Comparison of ENCODE assay signal across 32 cellular contexts in genomic region chr7:93212881-93213280, GRCh38. TPM values are rescaled to one million over a fixed set of nuclear protein-coding genes. Genes with fewer than 3 reads are reported as not detected.
DNase-seq lines count a peak whose midpoint lies in the region; ATAC-seq and TF ChIP-seq lines count a peak whose summit lies in the region.
"Had no signal": no experiment of that assay in that cellular context is flagged by ENCODE, and none has a peak within 500 bp of the region (broad histone marks: within the 10 kb centered on the region; RNA-seq: fewer than 3 reads in every experiment).

No MANE protein-coding gene starts in this region.

- no peak overlapping the region for H3K4me3 ChIP-seq in mucosa of descending colon
- H3K4me3 ChIP-seq in CD8-positive, alpha-beta T cell (ENCODE audit: low read depth, low read length): no peak overlapping the region
- H3K4me3 ChIP-seq: ascending aorta, coronary artery, GM23338, heart right ventricle, smooth muscle cell, thyroid gland had no signal

- no peaks in the 10 kb centered on the region for H3K9me3 Mint-ChIP-seq in CD8-positive, alpha-beta T cell
- H3K9me3 Mint-ChIP-seq in activated T-cell treated with anti-CD3 and anti-CD28 coated beads, Interleukin-2, amount 50 U/mL, for 72 hours: no peaks in the 10 kb centered on the region
- H3K9me3 Mint-ChIP-seq: activated CD8-positive, alpha-beta T cell treated with anti-CD3 and anti-CD28 coated beads for 36 hours; activated naive CD8-positive, alpha-beta T cell treated with anti-CD3 and anti-CD28 coated beads for 36 hours; CD14-positive monocyte; effector memory CD8-positive, alpha-beta T cell; GM23338; nephron; stimulated activated naive CD8-positive, alpha-beta T cell treated with anti-CD3 and anti-CD28 coated beads, Interleukin-15, amount 100 ng/mL, for 72 hours had no signal

- no peaks in the 10 kb centered on the region for H3K27me3 ChIP-seq in CD8-positive, alpha-beta T cell (ENCODE audit: insufficient read depth, low read length)
- H3K27me3 ChIP-seq: ascending aorta, thyroid gland had no signal

- TF ChIP-seq CTCF in mucosa of descending colon (IDR thresholded peaks at IDR 0.05): no peak
- no peak for TF ChIP-seq CTCF in CD8-positive, alpha-beta T cell (IDR thresholded peaks at IDR 0.05)

- peak; percentile 10 for DNase-seq in DMS53 (lab: John Stamatoyannopoulos, UW)
- DNase-seq in DMS53 treated with DMSO at 0.1 percent for 48 hours (lab: John Stamatoyannopoulos, UW; ENCODE audit: unreplicated experiment): no peak
- peak; percentile 87 for DNase-seq in NCI-H2171 (lab: John Stamatoyannopoulos, UW)
- peak; percentile 79 for DNase-seq in NCI-H82 (lab: John Stamatoyannopoulos, UW)
- peak in 1 of 3 donors; percentile 33 for DNase-seq in mucosa of descending colon
- DNase-seq in CD8-positive, alpha-beta T cell: no peak
- DNase-seq in NCI-H526 (lab: John Stamatoyannopoulos, UW): no peak
- no peak for DNase-seq in activated T-cell treated with anti-CD3 and anti-CD28 coated beads, Interleukin-2, amount 50 U/mL, for 72 hours
- DNase-seq: activated CD4-positive, alpha-beta T cell treated with anti-CD3 and anti-CD28 coated beads for 1 hour; activated CD8-positive, alpha-beta T cell treated with anti-CD3 and anti-CD28 coated beads for 36 hours; activated naive CD8-positive, alpha-beta T cell treated with anti-CD3 and anti-CD28 coated beads for 36 hours; effector memory CD8-positive, alpha-beta T cell; foreskin fibroblast; heart right ventricle; RPMI8226; stimulated activated CD4-positive, alpha-beta T cell treated with anti-CD3 and anti-CD28 coated beads, Interleukin-1b, Interleukin-23, amount 100 ng/mL, for 48 hours; stimulated activated CD8-positive, alpha-beta memory T cell treated with anti-CD3 and anti-CD28 coated beads, Interleukin-4, amount 100 ng/mL, for 48 hours; stimulated activated naive CD8-positive, alpha-beta T cell treated with anti-CD3 and anti-CD28 coated beads, Interleukin-15, amount 100 ng/mL, for 72 hours; thyroid gland had no signal

- H3K36me3 ChIP-seq in mucosa of descending colon (ENCODE audit: low read depth): no peaks in the 10 kb centered on the region
- H3K36me3 ChIP-seq in CD8-positive, alpha-beta T cell (ENCODE audit: insufficient read depth, low read length): no peaks in the 10 kb centered on the region
- H3K36me3 ChIP-seq: ascending aorta, heart right ventricle, thyroid gland had no signal

- no peak overlapping the region for H3K4me3 Mint-ChIP-seq in CD8-positive, alpha-beta T cell
- H3K4me3 Mint-ChIP-seq in activated T-cell treated with anti-CD3 and anti-CD28 coated beads, Interleukin-2, amount 50 U/mL, for 72 hours: no peak overlapping the region
- H3K4me3 Mint-ChIP-seq: activated CD8-positive, alpha-beta T cell treated with anti-CD3 and anti-CD28 coated beads for 36 hours; activated naive CD8-positive, alpha-beta T cell treated with anti-CD3 and anti-CD28 coated beads for 36 hours; CD14-positive monocyte; effector memory CD8-positive, alpha-beta T cell; GM23338; nephron; stimulated activated naive CD8-positive, alpha-beta T cell treated with anti-CD3 and anti-CD28 coated beads, Interleukin-15, amount 100 ng/mL, for 72 hours had no signal

- H3K27ac Mint-ChIP-seq in CD8-positive, alpha-beta T cell: no peak overlapping the region
- H3K27ac Mint-ChIP-seq in activated T-cell treated with anti-CD3 and anti-CD28 coated beads, Interleukin-2, amount 50 U/mL, for 72 hours: no peak overlapping the region
- H3K27ac Mint-ChIP-seq: activated CD8-positive, alpha-beta T cell treated with anti-CD3 and anti-CD28 coated beads for 36 hours; activated naive CD8-positive, alpha-beta T cell treated with anti-CD3 and anti-CD28 coated beads for 36 hours; CD14-positive monocyte; effector memory CD8-positive, alpha-beta T cell; GM23338; nephron; stimulated activated naive CD8-positive, alpha-beta T cell treated with anti-CD3 and anti-CD28 coated beads, Interleukin-15, amount 100 ng/mL, for 72 hours had no signal

- no peaks in the 10 kb centered on the region for H3K9me3 ChIP-seq in mucosa of descending colon
- H3K9me3 ChIP-seq in CD8-positive, alpha-beta T cell (ENCODE audit: low read length): no peaks in the 10 kb centered on the region
- H3K9me3 ChIP-seq: ascending aorta, heart right ventricle, thyroid gland had no signal

- CTCF ChIA-PET in CD8-positive, alpha-beta T cell (lab: Charles Lee): interaction anchor here (0.8 kb wide), 1 partner anchor 15 kb away, joined by 4 read pairs; no protein-coding TSS in a partner anchor

- POLR2A ChIA-PET in CD8-positive, alpha-beta T cell (lab: Charles Lee): no interaction called here

- H3K4me1 ChIP-seq in mucosa of descending colon (ENCODE audit: low read depth): no peaks in the 10 kb centered on the region
- no peaks in the 10 kb centered on the region for H3K4me1 ChIP-seq in CD8-positive, alpha-beta T cell (ENCODE audit: insufficient read depth, low read length)
- H3K4me1 ChIP-seq: ascending aorta, heart right ventricle, thyroid gland had no signal

- ATAC-seq in mucosa of descending colon: peak; percentile 86
- no peak for ATAC-seq in CD8-positive, alpha-beta T cell
- ATAC-seq in activated T-cell treated with anti-CD3 and anti-CD28 coated beads, Interleukin-2, amount 50 U/mL, for 72 hours (replicated peaks in 1 of 2): no peak
- ATAC-seq: activated CD8-positive, alpha-beta T cell treated with anti-CD3 and anti-CD28 coated beads for 36 hours; effector memory CD8-positive, alpha-beta T cell; GM23338; heart right ventricle; HepG2; stimulated activated naive CD8-positive, alpha-beta T cell treated with anti-CD3 and anti-CD28 coated beads, Interleukin-15, amount 100 ng/mL, for 72 hours had no signal

- H3K36me3 Mint-ChIP-seq in CD8-positive, alpha-beta T cell: no peaks in the 10 kb centered on the region
- no peaks in the 10 kb centered on the region for H3K36me3 Mint-ChIP-seq in activated T-cell treated with anti-CD3 and anti-CD28 coated beads, Interleukin-2, amount 50 U/mL, for 72 hours (ENCODE audit: insufficient read depth in 2 of 2)
- H3K36me3 Mint-ChIP-seq: activated naive CD8-positive, alpha-beta T cell treated with anti-CD3 and anti-CD28 coated beads for 36 hours; CD14-positive monocyte had no signal

- no peak overlapping the region for H3K27ac ChIP-seq in CD8-positive, alpha-beta T cell (ENCODE audit: low read depth, low read length)
- H3K27ac ChIP-seq: 22Rv1, ascending aorta, coronary artery, heart right ventricle, thyroid gland had no signal

- intact Hi-C loops in mucosa of descending colon (cut with DNase I, micrococcal nuclease): no loop called here
- intact Hi-C loops in CD8-positive, alpha-beta T cell (cut with DNase I, micrococcal nuclease): no loop called here

- H3K4me1 Mint-ChIP-seq in CD8-positive, alpha-beta T cell (ENCODE audit: low read depth): no peaks in the 10 kb centered on the region
- H3K4me1 Mint-ChIP-seq in activated T-cell treated with anti-CD3 and anti-CD28 coated beads, Interleukin-2, amount 50 U/mL, for 72 hours (ENCODE audit: low read depth): no peaks in the 10 kb centered on the region
- H3K4me1 Mint-ChIP-seq: activated naive CD8-positive, alpha-beta T cell treated with anti-CD3 and anti-CD28 coated beads for 36 hours; GM23338; nephron; stimulated activated naive CD8-positive, alpha-beta T cell treated with anti-CD3 and anti-CD28 coated beads, Interleukin-15, amount 100 ng/mL, for 72 hours had no signal

- H3K27me3 Mint-ChIP-seq in CD8-positive, alpha-beta T cell (ENCODE audit: low read depth): peaks cover 42% of the 10 kb centered on the region
- peaks cover 45% of the 10 kb centered on the region for H3K27me3 Mint-ChIP-seq in activated T-cell treated with anti-CD3 and anti-CD28 coated beads, Interleukin-2, amount 50 U/mL, for 72 hours (ENCODE audit: low read depth)

RNA-seq across cellular contexts. Expression of gene HEPACAM2, which starts 13.4 kb away (rescaled TPM):
- total RNA-seq in mucosa of descending colon: 100 to 1,000 TPM in 1 of 3 donors, 10 to 100 TPM in 2; 24.2 to 106 (median 70.6) TPM
- not detected for total RNA-seq in CD8-positive, alpha-beta T cell
- not detected for total RNA-seq in activated T-cell treated with anti-CD3 and anti-CD28 coated beads, Interleukin-2, amount 50 U/mL, for 72 hours
- total RNA-seq: activated CD8-positive, alpha-beta T cell treated with anti-CD3 and anti-CD28 coated beads for 36 hours; activated naive CD8-positive, alpha-beta T cell treated with anti-CD3 and anti-CD28 coated beads for 36 hours; ascending aorta; cardiac septum; GM23338; HepG2; lung microvascular endothelial cell; NCI-H460; osteocyte; smooth muscle cell; T-helper 1 cell treated with Interleukin-12 subunit alpha and Interleukin-12 subunit beta and Interleukin-4 antibody, amounts not matched to agents 30 ng/mL and 1 ng/mL, for 36 hours had no signal

RNA-seq across cellular contexts. Expression of gene VPS50, which starts 19.3 kb away (rescaled TPM):
- 10 to 100 TPM; 24.6 to 42.4 (median 30.2) TPM for total RNA-seq in mucosa of descending colon
- 10 to 100 TPM; 17.1 to 20.2 TPM for total RNA-seq in CD8-positive, alpha-beta T cell
- total RNA-seq in activated T-cell treated with anti-CD3 and anti-CD28 coated beads, Interleukin-2, amount 50 U/mL, for 72 hours: 10 to 100 TPM; 23.4 to 25.7 TPM

Comparison
In these comparisons a context has a peak if more than half of its experiments do, and no peak if none do; other contexts are left out.
1. DNase-seq: peak in DMS53 (single experiment), NCI-H2171 (single experiment) and NCI-H82 (single experiment); none in DMS53 treated with DMSO at 0.1 percent for 48 hours (single experiment), CD8-positive, alpha-beta T cell (0 of 7), NCI-H526 (0 of 2) and activated T-cell treated with anti-CD3 and anti-CD28 coated beads, Interleukin-2, amount 50 U/mL, for 72 hours (0 of 2).
2. RNA of gene HEPACAM2, which starts 13.4 kb away (total RNA-seq): 24.2 to 106 TPM in mucosa of descending colon; not detected in CD8-positive, alpha-beta T cell and not detected in activated T-cell treated with anti-CD3 and anti-CD28 coated beads, Interleukin-2, amount 50 U/mL, for 72 hours; every median in the first group is over 10 times any median in the second.